Comparison of ENCODE assay signal across 8 cellular contexts in genomic region chr19:3761382-3762129, GRCh38. TPM values are rescaled to one million over a fixed set of nuclear protein-coding genes. Genes with fewer than 3 reads are reported as not detected.
DNase-seq lines count a peak whose midpoint lies in the region; TF ChIP-seq lines count a peak whose summit lies in the region.

TSS of gene APBA3 (minus strand) at chr19:3761692. CDS start at chr19:3760264, 1,428 bp downstream.

- CTCF ChIA-PET in HEK293T (lab: Yijun Ruan, JAX): interaction anchor here (0.8 to 1.8 kb wide), 3 partner anchors 10 to 226 kb away, joined by 4 to 7 read pairs (median 4); no protein-coding TSS in a partner anchor

- POLR2A ChIA-PET in HEK293T (lab: Yijun Ruan, JAX): interaction anchor here (0.6 to 3.6 kb wide), 31 partner anchors 10 to 709 kb away, joined by 3 to 40 read pairs (median 7); partner anchors contain the start of genes EEF2, MATK, PIAS4 and YJU2

- no peaks in the 10 kb centered on the region for H3K27me3 ChIP-seq in ovary
- no peaks in the 10 kb centered on the region for H3K27me3 ChIP-seq in thymus (ENCODE audit: control insufficient read depth, insufficient read depth)

- H3K9me3 Mint-ChIP-seq in activated naive CD8-positive, alpha-beta T cell (ENCODE audit: low read depth): no peaks in the 10 kb centered on the region

- TF ChIP-seq CTCF in ovary (IDR thresholded peaks at IDR 0.05): peak; percentile 45 to 86 (median 83)

- peak within 1 kb of the TSS; percentile 94 for H3K4me3 ChIP-seq in ovary
- peak within 1 kb of the TSS; percentile 96 for H3K4me3 ChIP-seq in thymus (ENCODE audit: low read length)

- intact Hi-C loops in head of caudate nucleus (cut with DNase I) (loop anchor here (10.0 kb wide), 1 partner anchor 213 kb away; the partner anchor contains the start of gene DAPK3), ovary (cut with DNase I) (no loop called here)

- peaks cover 3% of the 10 kb centered on the region for H3K36me3 Mint-ChIP-seq in activated naive CD8-positive, alpha-beta T cell

- peak within 1 kb of the TSS; percentile 99 for H3K27ac Mint-ChIP-seq in activated naive CD8-positive, alpha-beta T cell

- H3K4me1 ChIP-seq in ovary (ENCODE audit: insufficient read depth): peaks cover 3% of the 10 kb centered on the region
- peaks cover 11% of the 10 kb centered on the region for H3K4me1 ChIP-seq in thymus (ENCODE audit: control insufficient read depth, insufficient read depth, low read length)

- 2 to 4% (median 2%) methylated on average over 45 of the region's 45 CpGs for WGBS in ovary, 3 donors
- WGBS in thymus: 5% methylated on average over 45 of the region's 45 CpGs

- H3K36me3 ChIP-seq in ovary: no peaks in the 10 kb centered on the region
- peaks cover 29% of the 10 kb centered on the region for H3K36me3 ChIP-seq in thymus (ENCODE audit: control insufficient read depth, insufficient read depth)

- H3K4me1 Mint-ChIP-seq in activated naive CD8-positive, alpha-beta T cell (ENCODE audit: low read depth): peaks cover 40% of the 10 kb centered on the region

- peak within 1 kb of the TSS; percentile 95 to 98 for H3K27ac ChIP-seq in ovary
- peak within 1 kb of the TSS; percentile 100 for H3K27ac ChIP-seq in thymus (ENCODE audit: low read depth)

- peak within 1 kb of the TSS; percentile 98 for H3K4me3 Mint-ChIP-seq in activated naive CD8-positive, alpha-beta T cell

- DNase-seq in ELF-1 (ENCODE audit: low read depth, low spot score) (peak; percentile 98), HEK293T (ENCODE audit: extremely low spot score) (peak; percentile 91), NCI-H1092 treated with DMSO at 0.1 percent for 48 hours (lab: John Stamatoyannopoulos, UW) (peak; percentile 76), SKM-1 treated with dmso at 0.1 percent for 144 hours (lab: John Stamatoyannopoulos, UW; ENCODE audit: unreplicated experiment) (peak; percentile 80), head of caudate nucleus (peak; percentile 80 to 96 (median 92)), ovary (peak; percentile 89 to 96 (median 95))

- no peak for TF ChIP-seq EP300 in ovary (IDR thresholded peaks at IDR 0.05)

- peak; percentile 71 for TF ChIP-seq POLR2A in ovary (IDR thresholded peaks at IDR 0.05)

- H3K27me3 Mint-ChIP-seq in activated naive CD8-positive, alpha-beta T cell: no peaks in the 10 kb centered on the region

- H3K9me3 ChIP-seq in ovary (no peaks in the 10 kb centered on the region), thymus (ENCODE audit: control insufficient read depth) (no peaks in the 10 kb centered on the region)

TF ChIP-seq in HEK293T, 16 proteins besides CTCF, POLR2A, EP300 and RAD21:
- TF ChIP-seq HDGF (IDR thresholded peaks at IDR 0.05; ENCODE audit: borderline replicate concordance) (no peak), L3MBTL2 (conservative IDR thresholded peaks at IDR 0.05) (0 out of 2 replicates have a peak, but pooled peaks have one; percentile 27), ARNT (IDR thresholded peaks at IDR 0.05) (no peak)

RNA-seq across cellular contexts. Expression of gene APBA3, which starts in this region (rescaled TPM):
- 10 to 100 TPM; 18.1 to 25.4 (median 21.5) TPM for total RNA-seq in ovary
- polyA plus RNA-seq in ovary (10 to 100 TPM in 1 of 2 donors, under 1 TPM in 1; 0.88 to 19.9 TPM), thymus (26.1 TPM)

Comparison
In these comparisons a context has a peak if more than half of its experiments do, and no peak if none do; other contexts are left out.
1. Peak in every context shown above with its lines: DNase-seq, H3K4me3 ChIP-seq and H3K27ac ChIP-seq.